23 cellular contexts compared by ENCODE assay signal in genomic region chr2:142061733-142062132, GRCh38.
"Had no signal": no experiment of that assay in that cellular context is flagged by ENCODE, and none has a peak within 500 bp of the region (broad histone marks: within the 10 kb centered on the region; RNA-seq: fewer than 3 reads in every experiment).

No MANE protein-coding gene starts in this region.

- H3K27me3 ChIP-seq: left lung, neural progenitor cell, ovary, suprapubic skin, tibial artery, vagina had no signal

- DNase-seq: hypothalamus; immature natural killer cell; kidney; left colon; left lung; lower lobe of right lung; mammary epithelial cell; mesendoderm; naive B cell; natural killer cell; nephron progenitor cell; ovary; right cardiac atrium; stimulated activated CD4-positive, alpha-beta T cell treated with anti-CD3 and anti-CD28 coated beads, Interleukin-4, amount 100 ng/mL, for 24 hours; stimulated activated naive CD4-positive, alpha-beta T cell; tibial artery had no signal

- H3K4me3 ChIP-seq: left lung, lower lobe of right lung, neural progenitor cell, ovary, skin epidermis, suprapubic skin, thoracic aorta, tibial artery, vagina had no signal

- H3K36me3 ChIP-seq: left lung, lower lobe of right lung, neural progenitor cell, ovary, suprapubic skin, thoracic aorta, tibial artery, vagina had no signal

- H3K4me1 ChIP-seq: left lung, lower lobe of right lung, suprapubic skin, tibial artery, vagina had no signal

- H3K9me3 ChIP-seq: left lung, lower lobe of right lung, ovary, suprapubic skin, thoracic aorta, tibial artery, vagina had no signal

- H3K4me2 ChIP-seq: neural progenitor cell had no signal

- ATAC-seq: left colon; left lung; lower lobe of right lung; natural killer cell; right cardiac atrium; sciatic nerve; stimulated activated effector memory CD8-positive, alpha-beta T cell treated with anti-CD3 and anti-CD28 coated beads, Interleukin-12 subunit alpha, Interleukin-12 subunit beta, amount 100 ng/mL, for 72 hours had no signal

- H3K9ac ChIP-seq: neural progenitor cell had no signal

- H2AFZ ChIP-seq: neural progenitor cell had no signal

- H3K27ac ChIP-seq: left lung, lower lobe of right lung, neural progenitor cell, ovary, skin epidermis, suprapubic skin, thoracic aorta, tibial artery, vagina had no signal
